In genomic region chr2:107160831-107161230, GRCh38 we compare ENCODE assay signal across 28 cellular contexts.
"Had no signal": no experiment of that assay in that cellular context is flagged by ENCODE, and none has a peak within 500 bp of the region (broad histone marks: within the 10 kb centered on the region; RNA-seq: fewer than 3 reads in every experiment).

No MANE protein-coding gene starts in this region.

- H3K27me3 ChIP-seq: colonic mucosa, esophagus squamous epithelium, gastroesophageal sphincter, heart left ventricle, hepatocyte had no signal

- H3K4me3 ChIP-seq: colonic mucosa, esophagus squamous epithelium, gastroesophageal sphincter, heart left ventricle, hepatocyte, lower lobe of right lung, mucosa of descending colon had no signal

- H3K4me1 ChIP-seq: colonic mucosa, esophagus squamous epithelium, gastroesophageal sphincter, heart left ventricle, lower lobe of right lung had no signal

- ATAC-seq: effector memory CD8-positive, alpha-beta T cell; esophagus mucosa; gastroesophageal sphincter; heart left ventricle; left colon; left lobe of liver; left ventricle myocardium superior; lower lobe of right lung; mucosa of descending colon; naive thymus-derived CD8-positive, alpha-beta T cell had no signal

- H3K9me3 ChIP-seq: colonic mucosa, esophagus squamous epithelium, lower lobe of right lung, mucosa of descending colon had no signal

- DNase-seq: colonic mucosa; cortex of kidney; effector CD8-positive, alpha-beta T cell; effector memory CD8-positive, alpha-beta T cell; endodermal cell; erythroblast; esophagus squamous epithelium; foreskin fibroblast; heart left ventricle; hypothalamus; immature natural killer cell; islet precursor cell; kidney; kidney glomerular epithelial cell; left colon; left ventricle myocardium superior; lower lobe of right lung; mesenchymal stem cell; mucosa of descending colon; naive B cell; naive thymus-derived CD8-positive, alpha-beta T cell had no signal

- FAIRE-seq: endometrium, frontal cortex, kidney had no signal

- H3K36me3 ChIP-seq: colonic mucosa, esophagus squamous epithelium, gastroesophageal sphincter, heart left ventricle, lower lobe of right lung had no signal

- H3K4me2 ChIP-seq: hepatocyte had no signal

- H3K27ac ChIP-seq: colonic mucosa, epithelial cell of prostate, esophagus squamous epithelium, gastroesophageal sphincter, heart left ventricle, hepatocyte, lower lobe of right lung had no signal
